Comparison of ENCODE assay signal across 1 cellular context in genomic region chr20:4109587-4109986, GRCh38.
TF ChIP-seq lines count a peak whose summit lies in the region.

No MANE protein-coding gene starts in this region.

TF ChIP-seq in GM23338, 12 proteins besides CTCF, POLR2A, EP300 and RAD21:
- TF ChIP-seq REST (IDR thresholded peaks at IDR 0.05; ENCODE audit: unreplicated experiment), result no peak
- no peak for TF ChIP-seq NANOG (IDR thresholded peaks at IDR 0.05; ENCODE audit: borderline replicate concordance)
- no peak for TF ChIP-seq ZNF331 (CRISPR knock-in tag; IDR thresholded peaks at IDR 0.05; ENCODE audit: low read depth)
- no peak for TF ChIP-seq JUNB (IDR thresholded peaks at IDR 0.05; ENCODE audit: unreplicated experiment)
- no peak for TF ChIP-seq EZH2 (IDR thresholded peaks at IDR 0.05; ENCODE audit: low read depth, unreplicated experiment)
- no peak for TF ChIP-seq ZNF462 (CRISPR knock-in tag; IDR thresholded peaks at IDR 0.05)
- TF ChIP-seq CREB1 (CRISPR knock-in tag; IDR thresholded peaks at IDR 0.05; ENCODE audit: low read depth), result no peak
- no peak for TF ChIP-seq ETS1 (IDR thresholded peaks at IDR 0.05)
- no peak for TF ChIP-seq ZNF114 (CRISPR knock-in tag; IDR thresholded peaks at IDR 0.05)
TF ChIP-seq in GM23338: peak in this region for 0.
